Comparison of ENCODE assay signal across 14 cellular contexts in the genomic region with DNA sequence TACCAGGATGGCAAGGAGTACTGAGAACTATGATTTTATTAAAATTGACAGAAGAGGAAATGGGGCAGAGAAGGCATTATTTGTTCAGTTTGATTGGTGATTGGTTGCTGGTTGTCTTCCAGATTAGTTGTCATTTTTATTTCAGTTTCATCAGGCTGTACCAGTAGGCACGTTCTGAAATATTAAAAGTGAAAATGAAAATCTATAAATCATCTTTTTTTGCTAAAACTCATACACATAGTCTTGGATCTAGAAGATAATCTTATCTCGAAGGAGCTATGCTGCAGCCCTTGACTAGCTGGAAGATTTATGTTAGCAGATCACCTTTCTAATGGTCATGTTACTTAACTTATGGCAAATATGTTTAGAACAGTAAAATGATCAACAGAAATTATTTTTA. TPM values are rescaled to one million over a fixed set of nuclear protein-coding genes. Genes with fewer than 3 reads are reported as not detected.
DNase-seq lines count a peak whose midpoint lies in the region; ATAC-seq, FAIRE-seq and TF ChIP-seq lines count a peak whose summit lies in the region.
"Had no signal": no experiment of that assay in that cellular context is flagged by ENCODE, and none has a peak within 500 bp of the region (broad histone marks: within the 10 kb centered on the region; RNA-seq: fewer than 3 reads in every experiment).

No MANE protein-coding gene starts in this region.

- CTCF ChIA-PET in activated B cell treated with CpG ODN at 0.5 μM for 24 hours (lab: Charles Lee) (no interaction called here), A673 (lab: Charles Lee) (no interaction called here)

- POLR2A ChIA-PET in activated B cell treated with CpG ODN at 0.5 μM for 24 hours (lab: Charles Lee): interaction anchor here (0.7 kb wide), 1 partner anchor 13 kb away, joined by 3 read pairs; no protein-coding TSS in a partner anchor
- POLR2A ChIA-PET in A673 (lab: Charles Lee; ENCODE audit: low non-redundant PET): interaction anchor here (0.8 kb wide), 1 partner anchor 9 kb away, joined by 23 read pairs; no protein-coding TSS in a partner anchor

- no peak for TF ChIP-seq CTCF in activated B cell treated with CpG ODN at 0.5 μM for 24 hours (IDR thresholded peaks at IDR 0.05)
- TF ChIP-seq CTCF in A673 (conservative IDR thresholded peaks at IDR 0.05; ENCODE audit: low read depth, low read length): no peak

- H3K4me1 ChIP-seq in CD4-positive, CD25-positive, alpha-beta regulatory T cell (ENCODE audit: control insufficient read depth, insufficient read depth, low read length, poor library complexity, severe bottlenecking): peaks cover 61% of the 10 kb centered on the region
- peaks cover 7% of the 10 kb centered on the region for H3K4me1 ChIP-seq in A673 (ENCODE audit: insufficient read depth, low read length, poor library complexity, severe bottlenecking)
- H3K4me1 ChIP-seq: BLaER1 had no signal

- peak overlapping the region; percentile 83 for H3K27ac ChIP-seq in CD4-positive, CD25-positive, alpha-beta regulatory T cell (ENCODE audit: insufficient read depth, low read length, poor library complexity, severe bottlenecking)
- H3K27ac ChIP-seq in A673 (ENCODE audit: low read depth, low read length, poor library complexity, severe bottlenecking): no peak overlapping the region
- H3K27ac ChIP-seq: BLaER1 had no signal

- no peaks in the 10 kb centered on the region for H3K9me3 Mint-ChIP-seq in CD4-positive, CD25-positive, alpha-beta regulatory T cell
- no peaks in the 10 kb centered on the region for H3K9me3 Mint-ChIP-seq in activated B cell treated with CpG ODN at 0.5 μM for 24 hours

- H3K4me3 Mint-ChIP-seq in CD4-positive, CD25-positive, alpha-beta regulatory T cell: peak overlapping the region; percentile 49 to 55 (median 52)
- peak overlapping the region; percentile 20 for H3K4me3 Mint-ChIP-seq in activated B cell treated with CpG ODN at 0.5 μM for 24 hours

- BruUV-seq in A673 (replicated peaks; lab: Mats Ljungman, UMichigan): no TSS peak

- H3K27me3 Mint-ChIP-seq in CD4-positive, CD25-positive, alpha-beta regulatory T cell: no peaks in the 10 kb centered on the region
- no peaks in the 10 kb centered on the region for H3K27me3 Mint-ChIP-seq in activated B cell treated with CpG ODN at 0.5 μM for 24 hours

- peak overlapping the region; percentile 45 for H3K4me3 ChIP-seq in CD4-positive, CD25-positive, alpha-beta regulatory T cell (ENCODE audit: low read depth, low read length)
- no peak overlapping the region for H3K4me3 ChIP-seq in A673 (ENCODE audit: low read depth, low read length, poor library complexity, severe bottlenecking)
- H3K4me3 ChIP-seq: BLaER1 had no signal

- peak overlapping the region; percentile 71 to 90 (median 80) for H3K27ac Mint-ChIP-seq in CD4-positive, CD25-positive, alpha-beta regulatory T cell
- no peak overlapping the region for H3K27ac Mint-ChIP-seq in activated B cell treated with CpG ODN at 0.5 μM for 24 hours

- no peaks in the 10 kb centered on the region for H3K27me3 ChIP-seq in CD4-positive, CD25-positive, alpha-beta regulatory T cell (ENCODE audit: control insufficient read depth, insufficient read depth, low read length)
- no peaks in the 10 kb centered on the region for H3K27me3 ChIP-seq in A673 (replicated peaks; ENCODE audit: insufficient read depth, low read depth, low read length, poor library complexity)
- H3K27me3 ChIP-seq: BLaER1 had no signal

- FAIRE-seq in GM12892 (lab: Jason Lieb, UNC): no peak

- H3K36me3 ChIP-seq in CD4-positive, CD25-positive, alpha-beta regulatory T cell (ENCODE audit: control insufficient read depth, insufficient read depth, low read length): no peaks in the 10 kb centered on the region
- H3K36me3 ChIP-seq in A673 (ENCODE audit: insufficient read depth, low read length, poor library complexity, severe bottlenecking): no peaks in the 10 kb centered on the region

- no peaks in the 10 kb centered on the region for H3K9me3 ChIP-seq in CD4-positive, CD25-positive, alpha-beta regulatory T cell (ENCODE audit: control insufficient read depth in 2 of 2, low read length in 2 of 2)
- no peaks in the 10 kb centered on the region for H3K9me3 ChIP-seq in A673 (ENCODE audit: low read depth, low read length, poor library complexity, severe bottlenecking)
- H3K9me3 ChIP-seq: BLaER1 had no signal

- peak in 1 of 2 donors; percentile 20 for ATAC-seq in CD4-positive, CD25-positive, alpha-beta regulatory T cell (ENCODE audit: low read depth in 2 of 2)
- ATAC-seq in GM18868 (IDR thresholded peaks at IDR 0.05; ENCODE audit: unreplicated experiment): peak; percentile 40
- peak; percentile 56 for ATAC-seq in HG02885 (IDR thresholded peaks at IDR 0.05; ENCODE audit: poor library complexity, unreplicated experiment)
- ATAC-seq in activated B cell treated with CpG ODN at 0.5 μM for 24 hours (ENCODE audit: low read depth): no peak

- peaks cover 34 to 90% (median 68%) of the 10 kb centered on the region in 4 donors for H3K4me1 Mint-ChIP-seq in CD4-positive, CD25-positive, alpha-beta regulatory T cell
- H3K4me1 Mint-ChIP-seq in activated B cell treated with CpG ODN at 0.5 μM for 24 hours: peaks cover 60% of the 10 kb centered on the region

- H3K36me3 Mint-ChIP-seq in CD4-positive, CD25-positive, alpha-beta regulatory T cell: no peaks in the 10 kb centered on the region
- peaks cover 4% of the 10 kb centered on the region for H3K36me3 Mint-ChIP-seq in activated B cell treated with CpG ODN at 0.5 μM for 24 hours (ENCODE audit: low read depth)

- TF ChIP-seq POLR2A in GM12892 (IDR thresholded peaks at IDR 0.05; ENCODE audit: low read depth, low read length): no peak

- peak in 1 of 3 donors; percentile 58 for DNase-seq in CD4-positive, CD25-positive, alpha-beta regulatory T cell
- DNase-seq in activated B cell treated with CpG ODN at 0.5 μM for 24 hours (no peak), A673 (ENCODE audit: low spot score) (no peak), GOT3 (lab: John Stamatoyannopoulos, UW) (no peak), GM12892 (ENCODE audit: insufficient read length) (no peak), NCI-H187 (lab: John Stamatoyannopoulos, UW) (no peak)
- DNase-seq: NCI-H446 treated with DMSO at 0.1 percent for 48 hours; nucleus accumbens; SIG-M5; stimulated activated CD4-positive, alpha-beta T cell treated with anti-CD3 and anti-CD28 coated beads, Interleukin-2, amount 100 ng/mL, for 24 hours; substantia nigra had no signal

- intact Hi-C loops in activated B cell treated with CpG ODN at 0.5 μM for 24 hours (cut with micrococcal nuclease): no loop called here
- intact Hi-C loops in A673 (cut with micrococcal nuclease; ENCODE audit: unreplicated experiment): no loop called here

RNA-seq across cellular contexts. Expression of gene NEK7, which starts 29.0 kb away (rescaled TPM):
- 56.4 TPM for total RNA-seq in CD4-positive, CD25-positive, alpha-beta regulatory T cell
- polyA plus RNA-seq in CD4-positive, CD25-positive, alpha-beta regulatory T cell: 10 to 100 TPM; 37.7 to 61.3 (median 52.1) TPM
- total RNA-seq in activated B cell treated with CpG ODN at 0.5 μM for 24 hours: 28.3 and 33.5 TPM in 2 replicates
- 16.0 and 18.6 TPM in 2 replicates for total RNA-seq in A673 (2021)
- 23.1 TPM for polyA plus RNA-seq in GM12892 (2012; ENCODE audit: missing spikeins)
